In the genomic region with DNA sequence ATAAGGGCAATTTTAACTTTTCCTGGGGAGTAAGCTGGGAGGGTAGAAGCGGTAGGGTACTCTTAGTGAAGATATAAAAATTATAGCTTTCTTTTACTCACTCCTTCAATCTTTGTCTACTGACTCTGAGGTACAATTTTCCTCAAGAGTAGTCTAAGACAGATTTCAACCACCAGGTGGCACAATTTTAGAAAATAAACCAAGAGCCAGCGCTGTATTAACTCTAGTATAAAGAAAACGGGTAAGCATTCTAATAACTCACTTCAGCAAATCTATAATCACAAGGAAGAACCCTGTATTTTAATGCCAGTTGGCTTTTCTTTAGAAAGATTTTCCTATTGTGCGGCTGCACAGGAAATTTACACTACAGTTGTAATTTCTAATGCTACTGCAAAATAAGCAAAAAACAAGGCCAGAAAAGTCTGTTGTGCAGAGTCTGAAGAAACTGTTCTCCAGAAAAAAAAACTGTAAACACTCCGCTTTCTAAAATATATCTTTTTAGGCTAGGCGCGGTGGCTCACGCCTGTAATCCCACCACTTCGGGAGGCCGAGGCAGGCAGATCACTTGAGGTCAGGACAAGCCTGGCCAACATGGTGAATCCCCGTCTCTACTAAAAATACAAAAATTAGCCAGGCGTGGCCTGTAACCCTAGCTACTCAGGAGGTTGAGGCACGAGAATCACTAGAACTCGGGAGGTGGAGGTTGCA, we compare ENCODE assay signal across 8 cellular contexts. TPM values are rescaled to one million over a fixed set of nuclear protein-coding genes. Genes with fewer than 3 reads are reported as not detected.
DNase-seq lines count a peak whose midpoint lies in the region; ATAC-seq and TF ChIP-seq lines count a peak whose summit lies in the region.

No MANE protein-coding gene starts in this region.

- no TSS peak for BruUV-seq in PC-3 (replicated peaks; lab: Mats Ljungman, UMichigan)

- H3K27ac ChIP-seq in PC-3 (ENCODE audit: low read length) (no peak overlapping the region), breast epithelium (peak overlapping the region in 1 of 2 donors; percentile 40), tibial artery (peak overlapping the region in 1 of 2 donors; percentile 35)

- TF ChIP-seq CTCF in PC-3 (conservative IDR thresholded peaks at IDR 0.05; ENCODE audit: low read depth, low read length) (peak; percentile 68), breast epithelium (IDR thresholded peaks at IDR 0.05) (peak; percentile 37 to 63 (median 59)), tibial artery (IDR thresholded peaks at IDR 0.05) (peak; percentile 56 to 65)

- H3K27me3 ChIP-seq in PC-3 (ENCODE audit: low read length) (no peaks in the 10 kb centered on the region), breast epithelium (no peaks in the 10 kb centered on the region), tibial artery (no peaks in the 10 kb centered on the region)

- H3K9me3 ChIP-seq in PC-3 (ENCODE audit: low read length): no peaks in the 10 kb centered on the region
- H3K9me3 ChIP-seq in breast epithelium: no peaks in the 10 kb centered on the region
- H3K9me3 ChIP-seq in tibial artery: no peaks in the 10 kb centered on the region

- H3K36me3 ChIP-seq in PC-3 (ENCODE audit: low read depth, low read length) (0 out of 2 replicates have a peak, but pooled peaks cover 3% of the 10 kb centered on the region), breast epithelium (no peaks in the 10 kb centered on the region), tibial artery (no peaks in the 10 kb centered on the region)

- H3K4me2 ChIP-seq in PC-3 (ENCODE audit: low read length): peak overlapping the region; percentile 99

- peaks cover 18% of the 10 kb centered on the region; the same call in 1 of the 2 replicates for H4K20me1 ChIP-seq in PC-3 (ENCODE audit: low read length)

- peaks cover 93% of the 10 kb centered on the region for H3K79me2 ChIP-seq in PC-3 (ENCODE audit: low read length)

- intact Hi-C loops in PC-3 (cut with micrococcal nuclease) (loop anchor here (2.0 to 5.0 kb wide), 2 partner anchors 72 to 167 kb away; a partner anchor contains a TSS), breast epithelium (cut with DNase I; ENCODE audit: low total_unique reads) (no loop called here), tibial artery (cut with DNase I; ENCODE audit: low total_unique reads) (loop anchor here (5.0 kb wide), 1 partner anchor 178 kb away; no protein-coding TSS in a partner anchor)

- CTCF ChIA-PET in HEK293T (lab: Yijun Ruan, JAX): interaction anchor here (0.6 to 1.6 kb wide), 7 partner anchors 12 to 296 kb away, joined by 3 to 7 read pairs (median 4); no protein-coding TSS in a partner anchor
- CTCF ChIA-PET in PC-3 (lab: Charles Lee): interaction anchor here (0.6 to 1.0 kb wide), 3 partner anchors 15 to 31 kb away, joined by 3 read pairs; a partner anchor contains a TSS

- no peaks in the 10 kb centered on the region for H3F3A ChIP-seq in PC-3 (ENCODE audit: low read length, unreplicated experiment)

- H3K9ac ChIP-seq in PC-3 (ENCODE audit: low read length): peak overlapping the region; percentile 96

- DNase-seq in DMS 273 treated with DMSO at 0.1 percent for 48 hours (lab: John Stamatoyannopoulos, UW): peak; percentile 42
- DNase-seq in HEK293T (ENCODE audit: extremely low spot score): peak; percentile 28
- peak; percentile 77 for DNase-seq in PC-3
- DNase-seq in breast epithelium (ENCODE audit: low spot score in 2 of 2): no peak
- peak; percentile 58 to 66 for DNase-seq in lung microvascular endothelial cell (ENCODE audit: low read depth in 2 of 2)
- DNase-seq in tibial artery: no peak

- H3K4me1 ChIP-seq in PC-3 (ENCODE audit: insufficient read depth, low read length) (peaks cover 10% of the 10 kb centered on the region; the same call in 1 of the 2 replicates), breast epithelium (peaks cover 0 to 4% of the 10 kb centered on the region in 2 donors), tibial artery (peaks cover 0 to 21% (median 17%) of the 10 kb centered on the region in 4 donors)

- peak overlapping the region; percentile 11; the same call in 1 of the 2 replicates for H2AFZ ChIP-seq in PC-3 (ENCODE audit: low read length)

- POLR2A ChIA-PET in HEK293T (lab: Yijun Ruan, JAX): interaction anchor here (1.5 kb wide), 1 partner anchor 31 kb away, joined by 4 read pairs; a partner anchor contains a TSS
- POLR2A ChIA-PET in PC-3 (lab: Charles Lee; ENCODE audit: unreplicated experiment): no interaction called here

- no peaks in the 10 kb centered on the region for H3K9me2 ChIP-seq in PC-3 (replicated peaks; ENCODE audit: low read length)

- no peak for TF ChIP-seq POLR2A in breast epithelium (IDR thresholded peaks at IDR 0.05)

- peak overlapping the region; percentile 99 for H3K4me3 ChIP-seq in PC-3 (ENCODE audit: low read length)
- H3K4me3 ChIP-seq in breast epithelium: peak overlapping the region in 1 of 3 donors; percentile 42
- peak overlapping the region; percentile 8 to 95 for H3K4me3 ChIP-seq in tibial artery

- 0 out of 2 replicates have a peak, but pooled peaks have one; percentile 9 for ATAC-seq in PC-3
- ATAC-seq in GM18870 (IDR thresholded peaks at IDR 0.05; ENCODE audit: unreplicated experiment): no peak
- ATAC-seq in GM18867 (IDR thresholded peaks at IDR 0.05; ENCODE audit: unreplicated experiment): no peak

TF ChIP-seq in HEK293T, 16 proteins besides CTCF, POLR2A, EP300 and RAD21:
- TF ChIP-seq SUZ12 (IDR thresholded peaks at IDR 0.05) (no peak), SP1 (IDR thresholded peaks at IDR 0.05) (no peak), ARNT (IDR thresholded peaks at IDR 0.05) (no peak), FOXM1 (IDR thresholded peaks at IDR 0.05; ENCODE audit: borderline replicate concordance) (no peak), FOXA1 (IDR thresholded peaks at IDR 0.05) (no peak), ELF4 (IDR thresholded peaks at IDR 0.05) (no peak)
- TF ChIP-seq, protein P1, sequence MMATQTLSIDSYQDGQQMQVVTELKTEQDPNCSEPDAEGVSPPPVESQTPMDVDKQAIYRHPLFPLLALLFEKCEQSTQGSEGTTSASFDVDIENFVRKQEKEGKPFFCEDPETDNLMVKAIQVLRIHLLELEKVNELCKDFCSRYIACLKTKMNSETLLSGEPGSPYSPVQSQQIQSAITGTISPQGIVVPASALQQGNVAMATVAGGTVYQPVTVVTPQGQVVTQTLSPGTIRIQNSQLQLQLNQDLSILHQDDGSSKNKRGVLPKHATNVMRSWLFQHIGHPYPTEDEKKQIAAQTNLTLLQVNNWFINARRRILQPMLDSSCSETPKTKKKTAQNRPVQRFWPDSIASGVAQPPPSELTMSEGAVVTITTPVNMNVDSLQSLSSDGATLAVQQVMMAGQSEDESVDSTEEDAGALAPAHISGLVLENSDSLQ (IDR thresholded peaks at IDR 0.05): no peak

RNA-seq across cellular contexts. Expression of a gene that starts 1.9 kb away (rescaled TPM):
- total RNA-seq in PC-3 (2014; rRNA removed): 75.3 and 86.2 TPM in 2 replicates
- 10 to 100 TPM; 27.5 to 38.5 (median 31.5) TPM for total RNA-seq in breast epithelium
- total RNA-seq in lung microvascular endothelial cell: 32.0 and 47.8 TPM in 2 replicates

RNA-seq across cellular contexts. Expression of a gene that starts 2.2 kb away (rescaled TPM):
- total RNA-seq in PC-3 (2014; rRNA removed) (60.9 and 63.1 TPM in 2 replicates), breast epithelium (1 to 10 TPM; 3.9 to 9.7 (median 8.2) TPM), lung microvascular endothelial cell (18.3 and 29.6 TPM in 2 replicates)

RNA-seq across cellular contexts. Expression of a gene that starts 30.8 kb away (rescaled TPM):
- total RNA-seq in PC-3 (2014; rRNA removed) (34.7 and 35.4 TPM in 2 replicates), breast epithelium (10 to 100 TPM; 37.4 to 54.9 (median 42.6) TPM), lung microvascular endothelial cell (19.2 and 38.3 TPM in 2 replicates)

Comparison
In these comparisons a context has a peak if more than half of its experiments do, and no peak if none do; other contexts are left out.
1. DNase-seq: peak in DMS 273 treated with DMSO at 0.1 percent for 48 hours (single experiment), HEK293T (single experiment), PC-3 (single experiment) and lung microvascular endothelial cell (2 of 2); none in breast epithelium (0 of 2) and tibial artery (0 of 2).
2. Peak in every context shown above with its lines, with median percentiles within 50 percentile points of each other: CTCF ChIP-seq.